In the genomic region with DNA sequence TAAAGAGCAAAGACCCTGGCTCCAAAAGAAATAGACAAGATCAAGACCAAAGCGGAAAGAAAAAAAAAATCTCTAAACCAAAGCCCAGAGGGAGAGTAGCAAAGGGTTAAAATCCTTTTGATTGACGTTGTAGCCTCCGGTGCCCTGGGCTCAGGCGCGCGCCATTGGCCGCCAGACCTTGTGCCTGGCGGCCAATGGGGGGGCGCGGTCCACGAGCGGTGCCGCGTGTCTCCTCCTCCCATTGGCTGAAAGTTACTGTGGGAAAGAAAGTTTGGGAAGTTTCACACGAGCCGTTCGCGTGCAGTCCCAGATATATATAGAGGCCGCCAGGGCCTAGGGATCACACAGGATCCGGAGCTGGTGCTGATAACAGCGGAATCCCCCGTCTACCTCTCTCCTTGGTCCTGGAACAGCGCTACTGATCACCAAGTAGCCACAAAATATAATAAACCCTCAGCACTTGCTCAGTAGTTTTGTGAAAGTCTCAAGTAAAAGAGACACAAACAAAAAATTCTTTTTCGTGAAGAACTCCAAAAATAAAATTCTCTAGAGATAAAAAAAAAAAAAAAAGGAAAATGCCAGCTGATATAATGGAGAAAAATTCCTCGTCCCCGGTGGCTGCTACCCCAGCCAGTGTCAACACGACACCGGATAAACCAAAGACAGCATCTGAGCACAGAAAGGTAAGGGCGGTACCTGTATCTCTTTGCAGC, we compare ENCODE assay signal across 8 cellular contexts. TPM values are rescaled to one million over a fixed set of nuclear protein-coding genes. Genes with fewer than 3 reads are reported as not detected.
DNase-seq lines count a peak whose midpoint lies in the region; TF ChIP-seq lines count a peak whose summit lies in the region.

A gene with protein sequence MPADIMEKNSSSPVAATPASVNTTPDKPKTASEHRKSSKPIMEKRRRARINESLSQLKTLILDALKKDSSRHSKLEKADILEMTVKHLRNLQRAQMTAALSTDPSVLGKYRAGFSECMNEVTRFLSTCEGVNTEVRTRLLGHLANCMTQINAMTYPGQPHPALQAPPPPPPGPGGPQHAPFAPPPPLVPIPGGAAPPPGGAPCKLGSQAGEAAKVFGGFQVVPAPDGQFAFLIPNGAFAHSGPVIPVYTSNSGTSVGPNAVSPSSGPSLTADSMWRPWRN (plus strand): TSS at position 343 of the 713 bp plus-strand sequence. CDS start 233 bp downstream, at position 576.

- no TSS peak for BruUV-seq in PC-9 (replicated peaks; lab: Mats Ljungman, UMichigan)

- H4K8ac ChIP-seq in neuronal stem cell (ENCODE audit: low read depth, low read length), result no peak within 1 kb of the TSS

- intact Hi-C loops in PC-9 (cut with micrococcal nuclease; ENCODE audit: unreplicated experiment) (loop anchor here (1.0 to 5.0 kb wide), 13 partner anchors 65 to 529 kb away; a partner anchor contains a TSS), adrenal gland (cut with DNase I) (loop anchor here (2.0 to 10.0 kb wide), 4 partner anchors 131 to 349 kb away; no protein-coding TSS in a partner anchor), head of caudate nucleus (cut with DNase I) (loop anchor here (5.0 to 10.0 kb wide), 3 partner anchors 136 to 354 kb away; no protein-coding TSS in a partner anchor), vagina (cut with DNase I) (loop anchor here (2.0 to 10.0 kb wide), 4 partner anchors 61 to 354 kb away; no protein-coding TSS in a partner anchor)

- CTCF ChIA-PET in PC-9 (lab: Charles Lee), result interaction anchor here (0.6 to 1.2 kb wide), 4 partner anchors 182 to 355 kb away, joined by 3 to 4 read pairs (median 4); no protein-coding TSS in a partner anchor

- no peaks in the 10 kb centered on the region for H3K27me3 ChIP-seq in PC-9 (ENCODE audit: insufficient read depth, low read depth)
- no peaks in the 10 kb centered on the region for H3K27me3 ChIP-seq in adrenal gland
- H3K27me3 ChIP-seq in neuronal stem cell (ENCODE audit: control insufficient read depth in 3 of 3, insufficient read depth in 3 of 3, low read depth in 1 of 3, low read length in 3 of 3), result peaks cover 0 to 8% (median 0%) of the 10 kb centered on the region in 3 experiments
- H3K27me3 ChIP-seq in vagina, result no peaks in the 10 kb centered on the region

- H3K14ac ChIP-seq in neuronal stem cell (ENCODE audit: low read length), result peak within 1 kb of the TSS; percentile 66

- H2BK5ac ChIP-seq in neuronal stem cell (ENCODE audit: low read length), result peak within 1 kb of the TSS; percentile 91

- peaks cover 46% of the 10 kb centered on the region for H3K79me2 ChIP-seq in PC-9 (ENCODE audit: low read depth)

- POLR2A ChIA-PET in PC-9 (lab: Charles Lee; ENCODE audit: unreplicated experiment), result interaction anchor here (0.5 to 4.4 kb wide), 19 partner anchors 45 to 438 kb away, joined by 3 to 37 read pairs (median 11); no protein-coding TSS in a partner anchor

- 1 to 2% (median 1%) methylated on average over 19 to 29 of the region's 29 CpGs for WGBS in adrenal gland, 4 donors
- no CpG with 5 or more reads among the region's 29 CpGs for WGBS in neuronal stem cell (ENCODE audit: extremely low coverage in 2 of 2, insufficient read length in 2 of 2, insufficient replicate concordance in 1 of 2), 2 donors

- H3K4me3 ChIP-seq in PC-9 (peak within 1 kb of the TSS; percentile 94), adrenal gland (peak within 1 kb of the TSS; percentile 27 to 85 (median 56)), neuronal stem cell (ENCODE audit: low read length in 2 of 2) (peak within 1 kb of the TSS; percentile 86), vagina (peak within 1 kb of the TSS; percentile 63 to 66)

- H3K9me2 ChIP-seq in PC-9 (ENCODE audit: insufficient read depth), result no peaks in the 10 kb centered on the region

- H3K27ac ChIP-seq in PC-9 (peak within 1 kb of the TSS; percentile 98), adrenal gland (peak within 1 kb of the TSS; percentile 88 to 97 (median 91)), neuronal stem cell (replicated peaks; ENCODE audit: low read length) (peak within 1 kb of the TSS; percentile 74), vagina (peak within 1 kb of the TSS; percentile 86)

- H3K4me1 ChIP-seq in PC-9 (replicated peaks; ENCODE audit: insufficient read depth) (peaks cover 57% of the 10 kb centered on the region), adrenal gland (replicated peaks in 1 of 2) (peaks cover 10 to 45% of the 10 kb centered on the region in 2 donors), neuronal stem cell (ENCODE audit: control insufficient read depth in 2 of 2, insufficient read depth in 1 of 2, low read depth in 1 of 2, low read length in 2 of 2) (peaks cover 43 to 49% of the 10 kb centered on the region in 2 donors), vagina (peaks cover 45% of the 10 kb centered on the region)

- H2BK15ac ChIP-seq in neuronal stem cell (ENCODE audit: low read length), result peak within 1 kb of the TSS; percentile 79

- H3K9me3 ChIP-seq in PC-9 (ENCODE audit: insufficient read depth, low read depth) (no peaks in the 10 kb centered on the region), adrenal gland (replicated peaks in 1 of 3) (no peaks in the 10 kb centered on the region), neuronal stem cell (replicated peaks in 1 of 2; ENCODE audit: control insufficient read depth in 2 of 2, insufficient read depth in 1 of 2, low read depth in 1 of 2, low read length in 2 of 2) (no peaks in the 10 kb centered on the region), vagina (no peaks in the 10 kb centered on the region)

- H2AK5ac ChIP-seq in neuronal stem cell (ENCODE audit: low read depth, low read length), result peak within 1 kb of the TSS; percentile 86

- H3K4ac ChIP-seq in neuronal stem cell (ENCODE audit: low read length), result no peak within 1 kb of the TSS

- H3K18ac ChIP-seq in neuronal stem cell (ENCODE audit: low read length), result peak within 1 kb of the TSS; percentile 95

- peak within 1 kb of the TSS; percentile 82 for H3K23ac ChIP-seq in neuronal stem cell (ENCODE audit: low read depth, low read length, poor library complexity)

- TF ChIP-seq POLR2A in GM19193 (IDR thresholded peaks at IDR 0.05; ENCODE audit: extremely low read depth, insufficient read depth, insufficient read length), result peak; percentile 83
- TF ChIP-seq POLR2A in adrenal gland (IDR thresholded peaks at IDR 0.05), result peak; percentile 97 to 99
- TF ChIP-seq POLR2A in vagina (IDR thresholded peaks at IDR 0.05), result peak in 1 of 2 donors; percentile 93

- peaks cover 73% of the 10 kb centered on the region for H3F3A ChIP-seq in PC-9 (ENCODE audit: insufficient read depth, low read depth)

- H3K36me3 ChIP-seq in PC-9 (ENCODE audit: low read depth) (peaks cover 24% of the 10 kb centered on the region), adrenal gland (replicated peaks in 1 of 2) (no peaks in the 10 kb centered on the region), neuronal stem cell (replicated peaks in 1 of 2; ENCODE audit: control insufficient read depth in 2 of 2, insufficient read depth in 2 of 2, low read length in 2 of 2) (peaks cover 0 to 27% of the 10 kb centered on the region in 2 donors), vagina (no peaks in the 10 kb centered on the region)

- no peak for TF ChIP-seq CTCF in PC-9 (conservative IDR thresholded peaks at IDR 0.05)
- peak in 1 of 6 experiments; percentile 24 for TF ChIP-seq CTCF in adrenal gland (IDR thresholded peaks at IDR 0.05)
- TF ChIP-seq CTCF in vagina (IDR thresholded peaks at IDR 0.05), result no peak

- peaks cover 6% of the 10 kb centered on the region for H3K79me1 ChIP-seq in neuronal stem cell (ENCODE audit: low read depth, low read length)

- H2BK12ac ChIP-seq in neuronal stem cell (ENCODE audit: low read length), result peak within 1 kb of the TSS; percentile 80

- peak within 1 kb of the TSS; percentile 90 for H2BK120ac ChIP-seq in neuronal stem cell (ENCODE audit: low read depth, low read length)

- H2AFZ ChIP-seq in PC-9 (0 out of 2 replicates have a peak within 1 kb of the TSS, but pooled peaks have one; percentile 31), neuronal stem cell (ENCODE audit: low read length) (peak within 1 kb of the TSS; percentile 85)

- H4K20me1 ChIP-seq in PC-9 (ENCODE audit: insufficient read depth), result peaks cover 8% of the 10 kb centered on the region; the same call in 1 of the 2 replicates

- no peak within 1 kb of the TSS for H4K91ac ChIP-seq in neuronal stem cell (ENCODE audit: low read depth, low read length, poor library complexity)

- H3K4me2 ChIP-seq in PC-9 (peak within 1 kb of the TSS; percentile 93), neuronal stem cell (ENCODE audit: insufficient read depth, low read length, poor library complexity, severe bottlenecking) (peak within 1 kb of the TSS; percentile 91)

- DNase-seq in C1 segment of cervical spinal cord (lab: John Stamatoyannopoulos, UW) (peak in 11 of 14 donors; percentile 24 to 85 (median 70)), KG1 (lab: John Stamatoyannopoulos, UW) (peak; percentile 43), PC-9 (peak; percentile 93 to 99), adrenal gland (peak; percentile 93 to 98 (median 96)), head of caudate nucleus (peak; percentile 38 to 88 (median 72)), neuronal stem cell (ENCODE audit: low spot score) (peak; percentile 96), vagina (ENCODE audit: extremely low spot score in 2 of 2) (peak in 1 of 2 donors; percentile 98)

- peak within 1 kb of the TSS; percentile 91 for H3K9ac ChIP-seq in neuronal stem cell (ENCODE audit: low read depth, low read length, poor library complexity)

RNA-seq across cellular contexts. Expression of the gene that starts here (rescaled TPM):
- total RNA-seq in PC-9 (2021), result 66.5 and 97.8 TPM in 2 replicates
- total RNA-seq in adrenal gland, result 10 to 100 TPM; 22.8 to 59.3 (median 38.8) TPM
- 10 to 100 TPM; 14.3 to 34.3 (median 34.2) TPM for polyA plus RNA-seq in adrenal gland
- polyA plus RNA-seq in neuronal stem cell (2013, experiment 1 of 2), result 29.1 TPM
- 30.9 TPM for polyA plus RNA-seq in neuronal stem cell (2013, experiment 2 of 2)
- total RNA-seq in vagina, result 191 TPM
